In genomic region chr9:114518599-114519022, GRCh38 we compare ENCODE assay signal across 11 cellular contexts. TPM values are rescaled to one million over a fixed set of nuclear protein-coding genes. Genes with fewer than 3 reads are reported as not detected.
DNase-seq lines count a peak whose midpoint lies in the region; ATAC-seq and TF ChIP-seq lines count a peak whose summit lies in the region.
"Had no signal": no experiment of that assay in that cellular context is flagged by ENCODE, and none has a peak within 500 bp of the region (broad histone marks: within the 10 kb centered on the region; RNA-seq: fewer than 3 reads in every experiment).

No MANE protein-coding gene starts in this region.

- no peak for TF ChIP-seq POLR2A in suprapubic skin (IDR thresholded peaks at IDR 0.05)

- no peak overlapping the region for H3K27ac Mint-ChIP-seq in glutamatergic neuron (ENCODE audit: unreplicated experiment)

- 75% methylated on average over 4 of the region's 4 CpGs for WGBS in suprapubic skin

- peaks cover 2% of the 10 kb centered on the region for H3K9me3 Mint-ChIP-seq in glutamatergic neuron (ENCODE audit: unreplicated experiment)

- H3K27me3 Mint-ChIP-seq in glutamatergic neuron (ENCODE audit: unreplicated experiment) = no peaks in the 10 kb centered on the region

- in situ Hi-C loops in HAP-1 (cut with MboI; ENCODE audit: low sequenced_read_pairs) = no loop called here

- no peak overlapping the region for H3K27ac ChIP-seq in suprapubic skin

- H3K36me3 ChIP-seq in suprapubic skin (no peaks in the 10 kb centered on the region), HAP-1 (replicated peaks) (no peaks in the 10 kb centered on the region)
- H3K36me3 ChIP-seq: Peyer's patch had no signal

- H3K27me3 ChIP-seq in suprapubic skin (peaks cover 12% of the 10 kb centered on the region), HAP-1 (ENCODE audit: low read depth) (peaks cover 22% of the 10 kb centered on the region)
- H3K27me3 ChIP-seq: Peyer's patch had no signal

- TF ChIP-seq CTCF in GM10266 (IDR thresholded peaks at IDR 0.05; ENCODE audit: control insufficient read depth, insufficient read depth, low read depth, missing control alignments) (no peak), glutamatergic neuron (IDR thresholded peaks at IDR 0.05; ENCODE audit: partially characterized antibody, unreplicated experiment) (no peak), suprapubic skin (IDR thresholded peaks at IDR 0.05) (no peak)

- no peak overlapping the region for H3K4me3 ChIP-seq in suprapubic skin
- H3K4me3 ChIP-seq in HAP-1 = no peak overlapping the region
- H3K4me3 ChIP-seq: Peyer's patch had no signal

- H3K4me3 Mint-ChIP-seq in glutamatergic neuron (ENCODE audit: unreplicated experiment) = no peak overlapping the region

- no peak for TF ChIP-seq EP300 in suprapubic skin (IDR thresholded peaks at IDR 0.05)

- H3K4me1 Mint-ChIP-seq in glutamatergic neuron (ENCODE audit: low read depth, unreplicated experiment) = no peaks in the 10 kb centered on the region

- H3K9me3 ChIP-seq in suprapubic skin (no peaks in the 10 kb centered on the region), HAP-1 (no peaks in the 10 kb centered on the region)
- H3K9me3 ChIP-seq: Peyer's patch had no signal

- H3K4me1 ChIP-seq in suprapubic skin (no peaks in the 10 kb centered on the region), HAP-1 (no peaks in the 10 kb centered on the region)

- H3K36me3 Mint-ChIP-seq in glutamatergic neuron (ENCODE audit: unreplicated experiment) = no peaks in the 10 kb centered on the region

- peak; percentile 55 for DNase-seq in GM10266 (ENCODE audit: extremely low spot score)
- peak; percentile 74 for DNase-seq in RPMI8226
- no peak for DNase-seq in glutamatergic neuron
- no peak for DNase-seq in suprapubic skin (ENCODE audit: low spot score in 2 of 2)
- no peak for DNase-seq in activated T-cell treated with anti-CD3 and anti-CD28 coated beads, Interleukin-2, amount 50 U/mL, for 1 hour
- DNase-seq in HAP-1 (ENCODE audit: low spot score in 2 of 2) = no peak
- DNase-seq: mesendoderm, NCI-H1417, Peyer's patch had no signal

- peak; percentile 95 for ATAC-seq in GM19351 (IDR thresholded peaks at IDR 0.05; ENCODE audit: unreplicated experiment)
- peak; percentile 85 for ATAC-seq in HG02973 (IDR thresholded peaks at IDR 0.05; ENCODE audit: unreplicated experiment)

RNA-seq across cellular contexts. Expression of gene WHRN, which starts 13.3 kb away (rescaled TPM):
- total RNA-seq in glutamatergic neuron (ENCODE audit: unreplicated experiment) (3.2 TPM), suprapubic skin (10 to 100 TPM in 3 of 4 donors, 1 to 10 TPM in 1; 7.7 to 25.9 (median 14.8) TPM)

Comparison
In these comparisons a context has a peak if more than half of its experiments do, and no peak if none do; other contexts are left out.
1. DNase-seq: peak in GM10266 (single experiment) and RPMI8226 (single experiment); none in glutamatergic neuron (single experiment), suprapubic skin (0 of 2), activated T-cell treated with anti-CD3 and anti-CD28 coated beads, Interleukin-2, amount 50 U/mL, for 1 hour (single experiment) and HAP-1 (0 of 2).